Comparison of ENCODE assay signal across 14 cellular contexts in genomic region chr20:60365063-60365640, GRCh38.
DNase-seq lines count a peak whose midpoint lies in the region; ATAC-seq and TF ChIP-seq lines count a peak whose summit lies in the region.
"Had no signal": no experiment of that assay in that cellular context is flagged by ENCODE, and none has a peak within 500 bp of the region (broad histone marks: within the 10 kb centered on the region; RNA-seq: fewer than 3 reads in every experiment).

No MANE protein-coding gene starts in this region.

- no peak overlapping the region for H3K4me3 ChIP-seq in HFF-Myc (replicated peaks; ENCODE audit: low read depth, low read length)
- no peak overlapping the region for H3K4me3 ChIP-seq in lower lobe of right lung
- H3K4me3 ChIP-seq: gastrocnemius medialis, SJSA1, spleen had no signal

- H3K27ac ChIP-seq in VCaP: no peak overlapping the region
- no peak overlapping the region for H3K27ac ChIP-seq in lower lobe of right lung
- H3K27ac ChIP-seq: gastrocnemius medialis, KMS-11, SJSA1, spleen had no signal

- no peaks in the 10 kb centered on the region for H3K36me3 Mint-ChIP-seq in Calu3 (ENCODE audit: insufficient read depth, unreplicated experiment)
- H3K36me3 Mint-ChIP-seq: CD8-positive, alpha-beta T cell had no signal

- H3K36me3 ChIP-seq in lower lobe of right lung: no peaks in the 10 kb centered on the region
- H3K36me3 ChIP-seq: gastrocnemius medialis, SJSA1, spleen had no signal

- in situ Hi-C loops in G401 (cut with HindIII; ENCODE audit: low sequenced_read_pairs): no loop called here

- CTCF ChIA-PET in Calu3 (lab: Charles Lee): no interaction called here

- DNase-seq in Calu3: peak; percentile 11
- DNase-seq in HFF-Myc (ENCODE audit: extremely low read depth, low read depth): no peak
- DNase-seq in lower lobe of right lung: no peak
- no peak for DNase-seq in G401 (ENCODE audit: low spot score)
- DNase-seq in Right ventricle myocardium inferior (ENCODE audit: missing footprints): no peak
- DNase-seq: CD8-positive, alpha-beta T cell; gastrocnemius medialis; spleen had no signal

- no peak overlapping the region for H3K27ac Mint-ChIP-seq in Calu3 (ENCODE audit: unreplicated experiment)
- H3K27ac Mint-ChIP-seq: CD8-positive, alpha-beta T cell had no signal

- no peaks in the 10 kb centered on the region for H3K4me1 ChIP-seq in lower lobe of right lung
- H3K4me1 ChIP-seq: gastrocnemius medialis, SJSA1, spleen had no signal

- intact Hi-C loops in Calu3 (cut with micrococcal nuclease; ENCODE audit: unreplicated experiment) (loop anchor here (10.0 kb wide), 2 partner anchors 110 to 230 kb away; no protein-coding TSS in a partner anchor), lower lobe of right lung (cut with DNase I) (no loop called here), Right ventricle myocardium inferior (cut with DNase I) (no loop called here)

- peaks cover 5% of the 10 kb centered on the region for H3K9me3 Mint-ChIP-seq in Calu3 (ENCODE audit: low read depth, unreplicated experiment)

- H3K4me1 Mint-ChIP-seq in Calu3 (ENCODE audit: low read depth, unreplicated experiment): no peaks in the 10 kb centered on the region

- TF ChIP-seq CTCF in Calu3 (IDR thresholded peaks at IDR 0.05; ENCODE audit: unreplicated experiment) (no peak), HFF-Myc (IDR thresholded peaks at IDR 0.05; ENCODE audit: low read depth, low read length, missing control alignments) (peak; percentile 6), VCaP (conservative IDR thresholded peaks at IDR 0.05) (peak; percentile 58), lower lobe of right lung (IDR thresholded peaks at IDR 0.05) (no peak)

- H3K27me3 Mint-ChIP-seq in Calu3 (ENCODE audit: unreplicated experiment): no peaks in the 10 kb centered on the region

- ATAC-seq in lower lobe of right lung (peak; percentile 23 to 37), HG02981 (IDR thresholded peaks at IDR 0.05; ENCODE audit: unreplicated experiment) (no peak), GM21529 (IDR thresholded peaks at IDR 0.05; ENCODE audit: unreplicated experiment) (no peak), Right ventricle myocardium inferior (no peak)
- ATAC-seq: activated CD4-positive, CD25-positive, alpha-beta regulatory T cell treated with anti-CD3 and anti-CD28 coated beads, Interleukin-2, amount 50 U/mL, for 24 hours; CD8-positive, alpha-beta T cell; gastrocnemius medialis had no signal

- no TSS peak for BruUV-seq in Calu3 (replicated peaks; lab: Mats Ljungman, UMichigan)

- H3K9me3 ChIP-seq in lower lobe of right lung: no peaks in the 10 kb centered on the region
- H3K9me3 ChIP-seq: gastrocnemius medialis, SJSA1 had no signal

- H3K27me3 ChIP-seq in lower lobe of right lung (ENCODE audit: low read depth): no peaks in the 10 kb centered on the region
- H3K27me3 ChIP-seq: gastrocnemius medialis, spleen had no signal

- no peak overlapping the region for H3K4me3 Mint-ChIP-seq in Calu3 (ENCODE audit: low read depth, unreplicated experiment)
- H3K4me3 Mint-ChIP-seq: CD8-positive, alpha-beta T cell had no signal

Comparison
In these comparisons a context has a peak if more than half of its experiments do, and no peak if none do; other contexts are left out.
1. CTCF ChIP-seq: peak in HFF-Myc (single experiment) and VCaP (single experiment); none in Calu3 (single experiment) and lower lobe of right lung (single experiment).
2. ATAC-seq: peak in lower lobe of right lung (2 of 2); none in HG02981 (single experiment), GM21529 (single experiment) and Right ventricle myocardium inferior (single experiment).